25 cellular contexts compared by ENCODE assay signal in genomic region chr10:43047288-43047970, GRCh38. TPM values are rescaled to one million over a fixed set of nuclear protein-coding genes. Genes with fewer than 3 reads are reported as not detected.
A peak's percentile ranks its signal among the peaks of the same experiment; 100 is the strongest.
DNase-seq lines count a peak whose midpoint lies in the region; ATAC-seq and TF ChIP-seq lines count a peak whose summit lies in the region.
"Had no signal": no experiment of that assay in that cellular context is flagged by ENCODE, and none has a peak within 500 bp of the region (broad histone marks: within the 10 kb centered on the region; RNA-seq: fewer than 3 reads in every experiment).

No MANE protein-coding gene starts in this region.

- WGBS in sigmoid colon, 2 donors = 84 to 89% methylated on average over 8 of the region's 8 CpGs

- no peak for TF ChIP-seq CTCF in left ventricle myocardium inferior (IDR thresholded peaks at IDR 0.05; ENCODE audit: borderline replicate concordance)
- TF ChIP-seq CTCF in sigmoid colon (IDR thresholded peaks at IDR 0.05) = no peak

- H3K27ac ChIP-seq in left ventricle myocardium inferior (replicated peaks) (no peak overlapping the region), sigmoid colon (no peak overlapping the region)
- H3K27ac ChIP-seq: A549, GM23248 had no signal

- ATAC-seq in left cardiac atrium = no peak
- no peak for ATAC-seq in HG02642 (IDR thresholded peaks at IDR 0.05; ENCODE audit: poor library complexity, unreplicated experiment)
- ATAC-seq: A549; CD8-positive, alpha-beta T cell; PC-3 had no signal

- peaks cover 26% of the 10 kb centered on the region for H3K27me3 ChIP-seq in left ventricle myocardium inferior (ENCODE audit: low read depth)
- peaks cover 0 to 9% (median 0%) of the 10 kb centered on the region in 3 donors for H3K27me3 ChIP-seq in sigmoid colon

- no peaks in the 10 kb centered on the region for H3K4me1 ChIP-seq in left ventricle myocardium inferior
- no peaks in the 10 kb centered on the region for H3K4me1 ChIP-seq in sigmoid colon
- H3K4me1 ChIP-seq: Caco-2 had no signal

- no peaks in the 10 kb centered on the region for H3K36me3 ChIP-seq in left ventricle myocardium inferior
- H3K36me3 ChIP-seq in sigmoid colon = no peaks in the 10 kb centered on the region
- H3K36me3 ChIP-seq: MG63 had no signal

- peak; percentile 2 for DNase-seq in left ventricle myocardium inferior
- DNase-seq in left cardiac atrium = no peak
- DNase-seq in ecto neural progenitor cell (ENCODE audit: low spot score) = peak; percentile 33
- DNase-seq in mesenteric fat pad (ENCODE audit: low spot score) = peak; percentile 68
- peak; percentile 54 for DNase-seq in sigmoid colon
- no peak for DNase-seq in NCI-H187 treated with DMSO at 0.1 percent for 48 hours (lab: John Stamatoyannopoulos, UW)
- DNase-seq: AML-193; C1 segment of cervical spinal cord; CD8-positive, alpha-beta T cell; GM23248; IMR-90; KG1; MG63; NCI-H1105 treated with DMSO at 0.1 percent for 48 hours; NCI-H146; NCI-H2029 treated with DMSO at 0.1 percent for 48 hours; NCI-H446 treated with DMSO at 0.1 percent for 48 hours; NCI-H526; NCI-H82; NK-92 treated with Interleukin-12 subunit alpha and Interleukin-12 subunit beta, amount 100 ng/mL, for 24 hours; PC-3 had no signal

- TF ChIP-seq POLR2A in sigmoid colon (IDR thresholded peaks at IDR 0.05) = no peak

- H3K9me3 ChIP-seq in left ventricle myocardium inferior (replicated peaks) = no peaks in the 10 kb centered on the region
- no peaks in the 10 kb centered on the region for H3K9me3 ChIP-seq in sigmoid colon
- H3K9me3 ChIP-seq: A549, Caco-2, MG63 had no signal

- intact Hi-C loops in left ventricle myocardium inferior (cut with micrococcal nuclease) (no loop called here), left cardiac atrium (cut with DNase I) (no loop called here), sigmoid colon (cut with DNase I) (no loop called here)

- H3K4me3 ChIP-seq in left ventricle myocardium inferior = no peak overlapping the region
- no peak overlapping the region for H3K4me3 ChIP-seq in sigmoid colon
- H3K4me3 ChIP-seq: A549, GM23248, MG63 had no signal

- TF ChIP-seq EP300 in sigmoid colon (IDR thresholded peaks at IDR 0.05) = no peak

RNA-seq across cellular contexts. Expression of gene RET, which starts 29.4 kb away (rescaled TPM):
- total RNA-seq in left ventricle myocardium inferior (0.60 TPM), left cardiac atrium (1 to 10 TPM in 1 of 2 donors, under 1 TPM in 1; 0.84 to 6.1 TPM), mesenteric fat pad (0.64 TPM), sigmoid colon (1 to 10 TPM; 1.8 to 6.5 (median 4.6) TPM)
- 1 to 10 TPM in 1 of 3 donors, not detected in 2; 3.4 TPM for polyA plus RNA-seq in sigmoid colon
- total RNA-seq: Caco-2; CD8-positive, alpha-beta T cell; GM23248; PC-3; SK-MEL-5 had no signal
- polyA plus RNA-seq: GM23248 had no signal

Comparison
In these comparisons a context has a peak if more than half of its experiments do, and no peak if none do; other contexts are left out.
1. DNase-seq: peak in left ventricle myocardium inferior (single experiment), ecto neural progenitor cell (single experiment), mesenteric fat pad (single experiment) and sigmoid colon (single experiment); none in left cardiac atrium (single experiment) and NCI-H187 treated with DMSO at 0.1 percent for 48 hours (single experiment).